8 cellular contexts compared by ENCODE assay signal in genomic region chr19:10812902-10813404, GRCh38. TPM values are rescaled to one million over a fixed set of nuclear protein-coding genes. Genes with fewer than 3 reads are reported as not detected.
DNase-seq lines count a peak whose midpoint lies in the region; ATAC-seq and TF ChIP-seq lines count a peak whose summit lies in the region.

No MANE protein-coding gene starts in this region.

- TF ChIP-seq POLR2A in IMR-90 (IDR thresholded peaks at IDR 0.05; ENCODE audit: low read depth, low read length) = no peak

- in situ Hi-C loops in IMR-90 (cut with MboI; ENCODE audit: low sequenced_read_pairs) = no loop called here

- H4K91ac ChIP-seq in IMR-90 (ENCODE audit: insufficient read depth, low read depth, low read length) = peak overlapping the region; percentile 96

- H3K36me3 Mint-ChIP-seq in activated naive CD8-positive, alpha-beta T cell treated with anti-CD3 and anti-CD28 coated beads, Interleukin-2, amount 10 ng/mL, durations not matched to agents 7 days and 5 days = peaks cover 26% of the 10 kb centered on the region

- H2AK5ac ChIP-seq in IMR-90 (ENCODE audit: low read depth, low read length) = peak overlapping the region; percentile 98

- intact Hi-C loops in IMR-90 (cut with micrococcal nuclease) (no loop called here), right cardiac atrium (cut with DNase I) (no loop called here)

- H3K18ac ChIP-seq in IMR-90 (ENCODE audit: low read depth, low read length) = peak overlapping the region; percentile 85

- peak overlapping the region; percentile 62 for H3K4me2 ChIP-seq in IMR-90 (ENCODE audit: low read depth, low read length)

- BruUV-seq in IMR-90 (replicated peaks; lab: Mats Ljungman, UMichigan) = no TSS peak

- peaks cover 9% of the 10 kb centered on the region for H3K9me1 ChIP-seq in IMR-90 (ENCODE audit: insufficient read depth, low read length)

- H3K27me3 ChIP-seq in IMR-90 (ENCODE audit: control insufficient read depth, insufficient read depth, low read length) (no peaks in the 10 kb centered on the region), right cardiac atrium (ENCODE audit: control insufficient read depth, insufficient read depth) (no peaks in the 10 kb centered on the region)

- CTCF ChIA-PET in IMR-90 (lab: Yijun Ruan, JAX) = no interaction called here

- peak overlapping the region; percentile 91 for H3K23ac ChIP-seq in IMR-90 (ENCODE audit: low read depth, low read length)

- H3K27me3 Mint-ChIP-seq in activated naive CD8-positive, alpha-beta T cell treated with anti-CD3 and anti-CD28 coated beads, Interleukin-2, amount 10 ng/mL, durations not matched to agents 7 days and 5 days = no peaks in the 10 kb centered on the region

- peak overlapping the region; percentile 98 for H3K4ac ChIP-seq in IMR-90 (ENCODE audit: low read depth, low read length)

- H2BK120ac ChIP-seq in IMR-90 (ENCODE audit: low read depth, low read length) = peak overlapping the region; percentile 89

- H3K4me3 ChIP-seq in IMR-90 (ENCODE audit: insufficient read depth, low read depth, low read length) = no peak overlapping the region
- H3K4me3 ChIP-seq in right cardiac atrium (ENCODE audit: low read length) = no peak overlapping the region

- peak overlapping the region; percentile 62 for H3K27ac Mint-ChIP-seq in activated naive CD8-positive, alpha-beta T cell treated with anti-CD3 and anti-CD28 coated beads, Interleukin-2, amount 10 ng/mL, durations not matched to agents 7 days and 5 days

- H2BK15ac ChIP-seq in IMR-90 (ENCODE audit: low read depth, low read length) = peak overlapping the region; percentile 96

- peaks cover 14 to 66% of the 10 kb centered on the region in 2 experiments; a peak in 3 of 4 replicates for H3K79me1 ChIP-seq in IMR-90 (ENCODE audit: low read depth in 1 of 2, low read length in 2 of 2)

- peak overlapping the region; percentile 80 for H2AFZ ChIP-seq in IMR-90 (replicated peaks; ENCODE audit: low read length, poor library complexity)

- H3K4me1 ChIP-seq in IMR-90 (ENCODE audit: control insufficient read depth, insufficient read depth, low read length) (peaks cover 24% of the 10 kb centered on the region), right cardiac atrium (ENCODE audit: control insufficient read depth, insufficient read depth, low read length) (no peaks in the 10 kb centered on the region)

- DNase-seq in AG08395 (ENCODE audit: low spot score) = peak; percentile 93
- peak; percentile 97 for DNase-seq in IMR-90
- no peak for DNase-seq in activated naive CD8-positive, alpha-beta T cell treated with anti-CD3 and anti-CD28 coated beads, Interleukin-2, amount 10 ng/mL, durations not matched to agents 7 days and 5 days
- peak in 1 of 3 donors; percentile 65 for DNase-seq in right cardiac atrium
- DNase-seq in stimulated activated CD8-positive, alpha-beta memory T cell treated with anti-CD3 and anti-CD28 coated beads, Interleukin-4, amount 100 ng/mL, for 48 hours = peak; percentile 65
- DNase-seq in NCI-H69 (lab: John Stamatoyannopoulos, UW) = no peak
- no peak for DNase-seq in activated CD4-positive, CD25-positive, alpha-beta regulatory T cell treated with anti-CD3 and anti-CD28 coated beads, Interleukin-2, amount 50 U/mL, for 72 hours

- TF ChIP-seq RAD21 in IMR-90 (IDR thresholded peaks at IDR 0.05; ENCODE audit: low read length) = peak; percentile 35; the same call in 1 of the 2 replicates

- H4K5ac ChIP-seq in IMR-90 (ENCODE audit: low read depth, low read length) = peak overlapping the region; percentile 94

- H3K14ac ChIP-seq in IMR-90 (replicated peaks; ENCODE audit: low read depth, low read length) = peak overlapping the region; percentile 90

- H4K20me1 ChIP-seq in IMR-90 (ENCODE audit: insufficient read depth, low read length) = peaks cover 3% of the 10 kb centered on the region

- dilution Hi-C loops in IMR-90 (cut with HindIII; ENCODE audit: low sequenced_read_pairs, unreplicated experiment) = no loop called here

- peak overlapping the region; percentile 89 to 94 for H4K8ac ChIP-seq in IMR-90 (ENCODE audit: low read depth in 2 of 2, low read length in 2 of 2)

- H2AK9ac ChIP-seq in IMR-90 (replicated peaks; ENCODE audit: low read depth, low read length, poor library complexity) = peak overlapping the region; percentile 100

- H3K9ac ChIP-seq in IMR-90 (ENCODE audit: low read depth, low read length) = peak overlapping the region; percentile 37

- H3K56ac ChIP-seq in IMR-90 (ENCODE audit: extremely low read depth, insufficient read depth, low read length) = peak overlapping the region; percentile 70

- H3K4me1 Mint-ChIP-seq in activated naive CD8-positive, alpha-beta T cell treated with anti-CD3 and anti-CD28 coated beads, Interleukin-2, amount 10 ng/mL, durations not matched to agents 7 days and 5 days = peaks cover 19% of the 10 kb centered on the region

- ATAC-seq in IMR-90 (ENCODE audit: low read depth) (peak; percentile 66), right cardiac atrium (peak; percentile 14 to 47), HG03108 (IDR thresholded peaks at IDR 0.05; ENCODE audit: unreplicated experiment) (no peak)
- ATAC-seq in activated naive CD8-positive, alpha-beta T cell treated with anti-CD3 and anti-CD28 coated beads, Interleukin-2, amount 10 ng/mL, durations not matched to agents 7 days and 5 days (ENCODE audit: low read depth) = no peak

- H3K27ac ChIP-seq in IMR-90 (ENCODE audit: insufficient read depth, low read length) = peak overlapping the region; percentile 98
- no peak overlapping the region for H3K27ac ChIP-seq in right cardiac atrium (ENCODE audit: low read length)

- peak overlapping the region; percentile 99 for H2BK5ac ChIP-seq in IMR-90 (ENCODE audit: low read depth, low read length, poor library complexity, severe bottlenecking)

- H2BK20ac ChIP-seq in IMR-90 (ENCODE audit: low read depth, low read length) = peak overlapping the region; percentile 74

- WGBS in IMR-90 (ENCODE audit: extremely low coverage in 2 of 2, insufficient read length in 1 of 2), 2 experiments = 8% methylated on average over 2 of the region's 9 CpGs; no CpG with 5 or more reads in 1 of the 2 experiments
- 57% methylated on average over 9 of the region's 9 CpGs for WGBS in right cardiac atrium

- no peak overlapping the region for H3K4me3 Mint-ChIP-seq in activated naive CD8-positive, alpha-beta T cell treated with anti-CD3 and anti-CD28 coated beads, Interleukin-2, amount 10 ng/mL, durations not matched to agents 7 days and 5 days

- POLR2A ChIA-PET in IMR-90 (lab: Charles Lee; ENCODE audit: unreplicated experiment) = interaction anchor here (0.7 kb wide), 1 partner anchor 16 kb away, joined by 3 read pairs; no protein-coding TSS in a partner anchor
- POLR2A ChIA-PET in activated naive CD8-positive, alpha-beta T cell treated with anti-CD3 and anti-CD28 coated beads, Interleukin-2, amount 10 ng/mL, durations not matched to agents 7 days and 5 days (lab: Charles Lee) = no interaction called here

- no peaks in the 10 kb centered on the region for H3K9me3 Mint-ChIP-seq in activated naive CD8-positive, alpha-beta T cell treated with anti-CD3 and anti-CD28 coated beads, Interleukin-2, amount 10 ng/mL, durations not matched to agents 7 days and 5 days

- peaks cover 60% of the 10 kb centered on the region for H3K36me3 ChIP-seq in IMR-90 (ENCODE audit: control insufficient read depth, insufficient read depth, low read length)

- H3K9me3 ChIP-seq in IMR-90 (ENCODE audit: control insufficient read depth, insufficient read depth, low read length) (no peaks in the 10 kb centered on the region), right cardiac atrium (ENCODE audit: control insufficient read depth, low read length) (no peaks in the 10 kb centered on the region)

- TF ChIP-seq CTCF in IMR-90 (conservative IDR thresholded peaks at IDR 0.05; ENCODE audit: low read depth, low read length) = 0 out of 2 replicates have a peak, but pooled peaks have one; percentile 20

TF ChIP-seq in IMR-90, 13 proteins besides CTCF, POLR2A, EP300 and RAD21 (continues in another document):
- peak; percentile 91 for TF ChIP-seq MAFK (IDR thresholded peaks at IDR 0.05; ENCODE audit: low read depth, low read length)
- 0 out of 2 replicates have a peak, but pooled peaks have one; percentile 30 for TF ChIP-seq CHD1 (IDR thresholded peaks at IDR 0.05; ENCODE audit: low read depth, low read length)
- TF ChIP-seq RFX5 (IDR thresholded peaks at IDR 0.05; ENCODE audit: low read depth, low read length) = no peak
- peak; percentile 70 for TF ChIP-seq CEBPB (IDR thresholded peaks at IDR 0.05; ENCODE audit: low read depth, low read length)
- peak; percentile 97 for TF ChIP-seq NFE2L2 (IDR thresholded peaks at IDR 0.05; ENCODE audit: low read depth, low read length)
- TF ChIP-seq BHLHE40 (IDR thresholded peaks at IDR 0.05; ENCODE audit: low read depth, low read length) = peak; percentile 55
- TF ChIP-seq RCOR1 (IDR thresholded peaks at IDR 0.05; ENCODE audit: insufficient replicate concordance, low read length) = peak; percentile 92
- peak; percentile 82 for TF ChIP-seq FOS (IDR thresholded peaks at IDR 0.05; ENCODE audit: low read depth, low read length)
- peak; percentile 79; the same call in 1 of the 2 replicates for TF ChIP-seq MXI1 (IDR thresholded peaks at IDR 0.05; ENCODE audit: borderline replicate concordance, low read depth, low read length)

RNA-seq across cellular contexts. Expression of gene TMED1, which starts 23.1 kb away (rescaled TPM):
- total RNA-seq in IMR-90 (2012; rRNA removed) (32.8 and 37.6 TPM in 2 replicates), right cardiac atrium (10 to 100 TPM; 24.6 to 30.4 (median 27.8) TPM)
- polyA plus RNA-seq in IMR-90 (2012; rRNA removed) (41.4 and 46.3 TPM in 2 replicates), right cardiac atrium (43.4 TPM)
- polyA plus RNA-seq in IMR-90 (2012; cell fraction: cytosol; rRNA removed) = 69.8 and 76.0 TPM in 2 replicates
- polyA plus RNA-seq in IMR-90 (2012; cell fraction: nucleus; rRNA removed; ENCODE audit: low replicate concordance) = 17.4 and 25.2 TPM in 2 replicates
- total RNA-seq in activated naive CD8-positive, alpha-beta T cell treated with anti-CD3 and anti-CD28 coated beads, Interleukin-2, amount 10 ng/mL, durations not matched to agents 7 days and 5 days = 10 to 100 TPM in 1 of 2 experiments, 1 to 10 TPM in 1; 8.6 to 11.8 TPM

RNA-seq across cellular contexts. Expression of gene C19orf38, which starts 35.3 kb away (rescaled TPM):
- 0.18 and 0.28 TPM in 2 replicates for total RNA-seq in IMR-90 (2012; rRNA removed)
- polyA plus RNA-seq in IMR-90 (2012; rRNA removed) = 0.16 and 0.19 TPM in 2 replicates
- polyA plus RNA-seq in IMR-90 (2012; cell fraction: cytosol; rRNA removed) = 0.51 and 0.58 TPM in 2 replicates
- 0.61 and 0.69 TPM in 2 replicates for polyA plus RNA-seq in IMR-90 (2012; cell fraction: nucleus; rRNA removed; ENCODE audit: low replicate concordance)
- 1 to 10 TPM; 1.9 to 2.2 TPM for total RNA-seq in activated naive CD8-positive, alpha-beta T cell treated with anti-CD3 and anti-CD28 coated beads, Interleukin-2, amount 10 ng/mL, durations not matched to agents 7 days and 5 days
- 1 to 10 TPM in 1 of 4 donors, under 1 TPM in 3; 0.39 to 1.4 (median 0.64) TPM for total RNA-seq in right cardiac atrium
- 0.23 TPM for polyA plus RNA-seq in right cardiac atrium

RNA-seq across cellular contexts. Expression of gene CARM1, which starts 58.4 kb away (rescaled TPM):
- total RNA-seq in IMR-90 (2012; rRNA removed) (17.2 and 20.3 TPM in 2 replicates), right cardiac atrium (10 to 100 TPM; 30.8 to 37.2 (median 32.6) TPM)
- polyA plus RNA-seq in IMR-90 (2012; rRNA removed) (67.1 and 72.1 TPM in 2 replicates), right cardiac atrium (35.2 TPM)
- polyA plus RNA-seq in IMR-90 (2012; cell fraction: cytosol; rRNA removed) = 48.1 and 93.2 TPM in 2 replicates
- 66.7 and 125 TPM in 2 replicates for polyA plus RNA-seq in IMR-90 (2012; cell fraction: nucleus; rRNA removed; ENCODE audit: low replicate concordance)
- 10 to 100 TPM; 28.3 to 31.5 TPM for total RNA-seq in activated naive CD8-positive, alpha-beta T cell treated with anti-CD3 and anti-CD28 coated beads, Interleukin-2, amount 10 ng/mL, durations not matched to agents 7 days and 5 days

Comparison
In these comparisons a context has a peak if more than half of its experiments do, and no peak if none do; other contexts are left out.
1. DNase-seq: peak in AG08395 (single experiment), IMR-90 (single experiment) and stimulated activated CD8-positive, alpha-beta memory T cell treated with anti-CD3 and anti-CD28 coated beads, Interleukin-4, amount 100 ng/mL, for 48 hours (single experiment); none in activated naive CD8-positive, alpha-beta T cell treated with anti-CD3 and anti-CD28 coated beads, Interleukin-2, amount 10 ng/mL, durations not matched to agents 7 days and 5 days (single experiment), NCI-H69 (single experiment) and activated CD4-positive, CD25-positive, alpha-beta regulatory T cell treated with anti-CD3 and anti-CD28 coated beads, Interleukin-2, amount 50 U/mL, for 72 hours (single experiment).
2. ATAC-seq: peak in IMR-90 (single experiment) and right cardiac atrium (2 of 2); none in activated naive CD8-positive, alpha-beta T cell treated with anti-CD3 and anti-CD28 coated beads, Interleukin-2, amount 10 ng/mL, durations not matched to agents 7 days and 5 days (single experiment) and HG03108 (single experiment).